In genomic region chr5:151023047-151023615, GRCh38 we compare ENCODE assay signal across 11 cellular contexts. TPM values are rescaled to one million over a fixed set of nuclear protein-coding genes. Genes with fewer than 3 reads are reported as not detected.
A peak's percentile ranks its signal among the peaks of the same experiment; 100 is the strongest.
DNase-seq lines count a peak whose midpoint lies in the region; ATAC-seq and TF ChIP-seq lines count a peak whose summit lies in the region.
"Had no signal": no experiment of that assay in that cellular context is flagged by ENCODE, and none has a peak within 500 bp of the region (broad histone marks: within the 10 kb centered on the region; RNA-seq: fewer than 3 reads in every experiment).

No MANE protein-coding gene starts in this region.

- TF ChIP-seq POLR2A in erythroblast (IDR thresholded peaks at IDR 0.05; ENCODE audit: low read length) = no peak
- TF ChIP-seq POLR2A in tibial nerve (IDR thresholded peaks at IDR 0.05) = peak in 1 of 2 donors; percentile 21

- DNase-seq in RPMI7951 (ENCODE audit: low read depth) = peak; percentile 42
- DNase-seq in erythroblast (lab: John Stamatoyannopoulos, UW) = peak; percentile 60 to 79
- DNase-seq in lower lobe of right lung = peak; percentile 55
- peak in 1 of 2 donors; percentile 75 for DNase-seq in tibial nerve (ENCODE audit: low spot score in 2 of 2)
- DNase-seq in stimulated activated CD4-positive, alpha-beta T cell treated with anti-CD3 and anti-CD28 coated beads, Interleukin-2, amount 100 ng/mL, for 48 hours = no peak
- no peak for DNase-seq in nucleus accumbens (lab: John Stamatoyannopoulos, UW)
- DNase-seq: DMS153, NCI-H2171 had no signal

- TF ChIP-seq CTCF in lower lobe of right lung (IDR thresholded peaks at IDR 0.05) (no peak), tibial nerve (IDR thresholded peaks at IDR 0.05) (no peak)

- H3K27ac ChIP-seq in lower lobe of right lung = peak overlapping the region; percentile 93
- peak overlapping the region; percentile 84 to 95 (median 89) for H3K27ac ChIP-seq in tibial nerve
- H3K27ac ChIP-seq: HL-60 had no signal

- peaks cover 74% of the 10 kb centered on the region for H3K4me1 ChIP-seq in lower lobe of right lung
- H3K4me1 ChIP-seq in tibial nerve = peaks cover 0 to 70% (median 45%) of the 10 kb centered on the region in 4 donors

- TF ChIP-seq EP300 in tibial nerve (IDR thresholded peaks at IDR 0.05) = peak in 1 of 2 donors; percentile 54

- intact Hi-C loops in lower lobe of right lung (cut with DNase I) = no loop called here

- H3K4me3 ChIP-seq in lower lobe of right lung = peak overlapping the region; percentile 89
- H3K4me3 ChIP-seq in tibial nerve = peak overlapping the region; percentile 58 to 95 (median 86)

- H3K36me3 ChIP-seq in lower lobe of right lung = peaks cover 55% of the 10 kb centered on the region
- H3K36me3 ChIP-seq in tibial nerve = peaks cover 8 to 77% (median 13%) of the 10 kb centered on the region in 3 donors

- H3K27me3 ChIP-seq in lower lobe of right lung (ENCODE audit: low read depth) = no peaks in the 10 kb centered on the region
- H3K27me3 ChIP-seq in tibial nerve = no peaks in the 10 kb centered on the region

- ATAC-seq in lower lobe of right lung (peak; percentile 6 to 10), HG03439 (IDR thresholded peaks at IDR 0.05; ENCODE audit: unreplicated experiment) (no peak), GM21367 (IDR thresholded peaks at IDR 0.05; ENCODE audit: unreplicated experiment) (no peak)

- 37 to 72% methylated on average over 5 of the region's 5 CpGs for WGBS in tibial nerve, 2 donors

- H3K9me3 ChIP-seq in lower lobe of right lung (no peaks in the 10 kb centered on the region), tibial nerve (no peaks in the 10 kb centered on the region)

RNA-seq across cellular contexts. Expression of gene GPX3, which starts 2.7 kb away (rescaled TPM):
- 3.1 and 4.4 TPM in 2 replicates for total RNA-seq in RPMI7951 (2014; rRNA removed; shearing (Covaris generic))
- total RNA-seq in lower lobe of right lung (855 TPM), tibial nerve (1,000 to 10,000 TPM; 3,864 to 9,036 (median 5,113) TPM)

RNA-seq across cellular contexts. Expression of gene TNIP1, which starts 57.7 kb away (rescaled TPM):
- total RNA-seq in RPMI7951 (2014; rRNA removed; shearing (Covaris generic)) = 96.2 and 106 TPM in 2 replicates
- total RNA-seq in lower lobe of right lung = 99.6 TPM
- total RNA-seq in tibial nerve = 100 to 1,000 TPM in 1 of 4 donors, 10 to 100 TPM in 3; 91.2 to 108 (median 94.3) TPM

Comparison
In these comparisons a context has a peak if more than half of its experiments do, and no peak if none do; other contexts are left out.
1. DNase-seq: peak in RPMI7951 (single experiment), erythroblast (2 of 2) and lower lobe of right lung (single experiment); none in stimulated activated CD4-positive, alpha-beta T cell treated with anti-CD3 and anti-CD28 coated beads, Interleukin-2, amount 100 ng/mL, for 48 hours (0 of 2) and nucleus accumbens (0 of 56).
2. ATAC-seq: peak in lower lobe of right lung (2 of 2); none in HG03439 (single experiment) and GM21367 (single experiment).
3. RNA of gene GPX3, which starts 2.7 kb away (total RNA-seq): 3,864 to 9,036 TPM in tibial nerve and 855 TPM in lower lobe of right lung (single experiment); 3.1 to 4.4 TPM in RPMI7951; every median in the first group is over 100 times any median in the second.